33 cellular contexts compared by ENCODE assay signal in the genomic region with DNA sequence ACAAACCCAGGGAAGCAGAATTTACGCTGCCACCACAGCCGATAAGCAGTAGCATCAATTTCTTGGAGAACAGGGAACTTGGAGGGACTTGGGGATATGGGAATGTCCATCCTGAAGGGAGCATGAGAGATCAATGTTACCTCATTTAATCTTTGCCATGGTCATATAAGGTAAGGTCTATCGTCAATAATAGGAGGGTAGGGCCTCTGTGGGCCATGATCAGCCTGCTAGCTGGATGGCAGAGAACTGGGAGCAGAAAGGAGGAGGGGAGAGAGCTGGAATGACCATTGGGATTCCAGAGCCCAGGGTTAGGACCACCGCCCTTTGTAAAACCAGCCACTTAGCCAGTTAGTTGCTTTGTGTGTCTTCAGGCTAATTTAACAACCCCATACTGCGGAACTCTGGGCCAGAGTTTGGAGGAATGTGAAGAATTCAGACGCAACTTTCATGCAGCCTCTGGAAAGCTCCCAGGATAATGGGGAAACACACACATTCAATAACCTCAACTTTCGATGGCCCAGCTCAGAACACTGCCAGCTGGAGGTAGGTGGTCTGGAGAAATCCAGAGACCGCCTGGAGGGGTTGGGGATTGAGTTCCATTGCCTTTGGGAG. TPM values are rescaled to one million over a fixed set of nuclear protein-coding genes. Genes with fewer than 3 reads are reported as not detected.
A peak's percentile ranks its signal among the peaks of the same experiment; 100 is the strongest.
DNase-seq lines count a peak whose midpoint lies in the region; ATAC-seq, FAIRE-seq and TF ChIP-seq lines count a peak whose summit lies in the region.
"Had no signal": no experiment of that assay in that cellular context is flagged by ENCODE, and none has a peak within 500 bp of the region (broad histone marks: within the 10 kb centered on the region; RNA-seq: fewer than 3 reads in every experiment).

No MANE protein-coding gene starts in this region.

- FAIRE-seq in H1 (lab: Jason Lieb, UNC) (peak; percentile 52), GM12891 (lab: Jason Lieb, UNC) (no peak)
- FAIRE-seq: kidney had no signal

- H3K9me2 ChIP-seq in SK-N-SH: no peaks in the 10 kb centered on the region

- H3F3A ChIP-seq in SK-N-SH (replicated peaks; ENCODE audit: insufficient read depth): no peaks in the 10 kb centered on the region

- TF ChIP-seq POLR2A in H1 (IDR thresholded peaks at IDR 0.05; ENCODE audit: control extremely low read depth in 1 of 2, low read depth in 2 of 2, low read length in 2 of 2) (no peak), GM12891 (IDR thresholded peaks at IDR 0.05; ENCODE audit: low read depth, low read length) (no peak)

- H2AFZ ChIP-seq in SK-N-SH (ENCODE audit: low read depth): no peak overlapping the region
- H2AFZ ChIP-seq in H1 (ENCODE audit: low read length): 0 out of 2 replicates have a peak overlapping the region, but pooled peaks have one; percentile 49

- H4K8ac ChIP-seq in H1 (ENCODE audit: extremely low read depth, insufficient read depth, low read length): no peak overlapping the region

- no peak overlapping the region for H2AK5ac ChIP-seq in H1 (ENCODE audit: low read depth, low read length)

- H3K4me2 ChIP-seq in SK-N-SH: no peak overlapping the region
- peak overlapping the region; percentile 20 to 32; a peak in 3 of 4 replicates for H3K4me2 ChIP-seq in H1 (ENCODE audit: insufficient read depth in 1 of 2, low read depth in 2 of 2, low read length in 2 of 2)
- H3K4me2 ChIP-seq: smooth muscle cell had no signal

- H3K36me3 ChIP-seq in SK-N-SH (replicated peaks in 1 of 2; ENCODE audit: control insufficient read depth in 1 of 2, insufficient read depth in 2 of 2, low read length in 1 of 2) (no peaks in the 10 kb centered on the region), H1 (ENCODE audit: control insufficient read depth in 2 of 4, insufficient read depth in 4 of 4, low read length in 3 of 4) (no peaks in the 10 kb centered on the region; a peak in 1 of 8 replicates), upper lobe of right lung (no peaks in the 10 kb centered on the region)

- no peaks in the 10 kb centered on the region for H4K20me1 ChIP-seq in SK-N-SH (ENCODE audit: insufficient read depth)
- H4K20me1 ChIP-seq in H1 (replicated peaks in 1 of 2; ENCODE audit: control insufficient read depth in 1 of 2, insufficient read depth in 2 of 2, low read length in 2 of 2): peaks cover 0 to 10% of the 10 kb centered on the region in 2 experiments

- no peak overlapping the region for H2BK120ac ChIP-seq in H1 (replicated peaks; ENCODE audit: low read depth, low read length)

- no peak for ATAC-seq in SK-N-SH treated with all-trans-retinoic acid at 6 μM for 48 hours
- ATAC-seq in upper lobe of right lung: no peak
- no peak for ATAC-seq in GM18907 (IDR thresholded peaks at IDR 0.05; ENCODE audit: unreplicated experiment)
- ATAC-seq: naive thymus-derived CD8-positive, alpha-beta T cell had no signal

- H3K4me1 ChIP-seq in SK-N-SH (ENCODE audit: control insufficient read depth in 1 of 2, insufficient read depth in 2 of 2, low read depth in 1 of 2, low read length in 1 of 2) (no peaks in the 10 kb centered on the region), H1 (replicated peaks in 1 of 4; ENCODE audit: control insufficient read depth in 3 of 4, insufficient read depth in 4 of 4, low read length in 3 of 4) (peaks cover 0 to 5% (median 0%) of the 10 kb centered on the region in 4 experiments; a peak in 4 of 7 replicates), upper lobe of right lung (no peaks in the 10 kb centered on the region)
- H3K4me1 ChIP-seq: stomach had no signal

- H2BK5ac ChIP-seq in H1 (ENCODE audit: low read depth, low read length): peak overlapping the region; percentile 75

- H3K23ac ChIP-seq in H1 (ENCODE audit: insufficient read length): no peak overlapping the region

- H2BK12ac ChIP-seq in H1 (ENCODE audit: low read depth, low read length): peak overlapping the region; percentile 43

- no peak overlapping the region for H3K56ac ChIP-seq in H1 (replicated peaks; ENCODE audit: insufficient read length, low read depth, low read length)

- TF ChIP-seq EP300 in SK-N-SH (IDR thresholded peaks at IDR 0.05; ENCODE audit: borderline replicate concordance in 1 of 2, low read depth in 1 of 2, low read length in 1 of 2) (no peak), H1 (IDR thresholded peaks at IDR 0.05; ENCODE audit: borderline replicate concordance in 1 of 2, low read depth in 2 of 2, low read length in 2 of 2) (no peak)

- no peak overlapping the region for H3K14ac ChIP-seq in H1 (ENCODE audit: insufficient read length)

- no peak overlapping the region for H4K5ac ChIP-seq in H1 (ENCODE audit: insufficient read length, low read depth, low read length)

- peak overlapping the region; percentile 75; the same call in 1 of the 2 replicates for H3K18ac ChIP-seq in H1 (ENCODE audit: extremely low read depth, low read length)

- H3K4ac ChIP-seq in H1 (replicated peaks; ENCODE audit: insufficient read length, low read depth, low read length): no peak overlapping the region

- TF ChIP-seq CTCF in SK-N-SH (IDR thresholded peaks at IDR 0.05) (no peak), H1 (IDR thresholded peaks at IDR 0.05; ENCODE audit: control extremely low read depth in 1 of 3, insufficient read depth in 1 of 3, low read depth in 1 of 3, low read length in 3 of 3) (no peak), upper lobe of right lung (IDR thresholded peaks at IDR 0.05) (no peak)

- H4K91ac ChIP-seq in H1 (replicated peaks; ENCODE audit: insufficient read length, low read length): no peak overlapping the region

- no peaks in the 10 kb centered on the region for H3K27me3 ChIP-seq in SK-N-SH (ENCODE audit: insufficient read depth)
- H3K27me3 ChIP-seq in H1 (replicated peaks in 1 of 4; ENCODE audit: control insufficient read depth in 3 of 4, extremely low read depth in 1 of 4, insufficient read depth in 3 of 4, low read length in 3 of 4): 0 out of 7 replicates have a peak, but pooled peaks cover 0 to 2% (median 0%) of the 10 kb centered on the region in 4 experiments
- no peaks in the 10 kb centered on the region for H3K27me3 ChIP-seq in upper lobe of right lung
- H3K27me3 ChIP-seq: dorsolateral prefrontal cortex, stomach had no signal

- intact Hi-C loops in upper lobe of right lung (cut with DNase I): no loop called here

- H3K9ac ChIP-seq in SK-N-SH (no peak overlapping the region), H1 (replicated peaks in 1 of 4; ENCODE audit: extremely low read depth in 1 of 4, low read depth in 3 of 4, low read length in 3 of 4) (no peak overlapping the region)

- H2BK20ac ChIP-seq in H1 (ENCODE audit: low read length): no peak overlapping the region

- 31% methylated on average over 7 of the region's 8 CpGs for WGBS in SK-N-SH (ENCODE audit: low lambda C conversion rate)
- 55% methylated on average over 8 of the region's 8 CpGs; no CpG with 5 or more reads in 1 of the 2 experiments for WGBS in H1 (ENCODE audit: extremely low coverage in 1 of 2, insufficient coverage in 1 of 2, insufficient read length in 1 of 2, insufficient replicate concordance in 2 of 2, low coverage in 1 of 2, low lambda C conversion rate in 2 of 2, missing lambda C conversion rate in 1 of 2), 2 experiments

- no peak for TF ChIP-seq RAD21 in SK-N-SH (IDR thresholded peaks at IDR 0.05; ENCODE audit: low read length)
- no peak for TF ChIP-seq RAD21 in H1 (IDR thresholded peaks at IDR 0.05 in 1 of 2, conservative IDR thresholded peaks at IDR 0.05 in 1 of 2; ENCODE audit: low read depth in 2 of 2, low read length in 2 of 2)

- H3K27ac ChIP-seq in SK-N-SH (ENCODE audit: low read depth in 2 of 2, low read length in 1 of 2): no peak overlapping the region
- H3K27ac ChIP-seq in H1 (ENCODE audit: low read depth, low read length): peak overlapping the region; percentile 21; the same call in 1 of the 2 replicates
- no peak overlapping the region for H3K27ac ChIP-seq in upper lobe of right lung
- H3K27ac ChIP-seq: 22Rv1, dorsolateral prefrontal cortex, stomach had no signal

- H3K9me3 ChIP-seq in SK-N-SH: no peaks in the 10 kb centered on the region
- peaks cover 3 to 4% of the 10 kb centered on the region in 2 experiments; a peak in 2 of 4 replicates for H3K9me3 ChIP-seq in H1 (ENCODE audit: insufficient read depth in 2 of 2, low read depth in 1 of 2, low read length in 1 of 2)
- H3K9me3 ChIP-seq in upper lobe of right lung: no peaks in the 10 kb centered on the region
- H3K9me3 ChIP-seq: stomach had no signal

- no peak for DNase-seq in SK-N-SH
- DNase-seq in H1 (ENCODE audit: low read depth in 1 of 2, low spot score in 2 of 2): peak; percentile 50 to 59
- peak; percentile 86 for DNase-seq in islet precursor cell
- no peak for DNase-seq in GM12891 (ENCODE audit: insufficient read length, low spot score)
- no peak for DNase-seq in upper lobe of right lung
- DNase-seq in CD1c-positive myeloid dendritic cell (ENCODE audit: extremely low spot score): no peak
- DNase-seq: activated CD4-positive, alpha-beta T cell treated with anti-CD3 and anti-CD28 coated beads, Interleukin-2, amount 50 U/mL, for 1 hour; activated CD8-positive, alpha-beta memory T cell treated with anti-CD3 and anti-CD28 coated beads, Interleukin-2, amount 50 U/mL, for 48 hours; activated effector memory CD4-positive, alpha-beta T cell treated with Interleukin-2 at 50 U/mL for 16 hours; C1 segment of cervical spinal cord; caudate nucleus; DMS 273 treated with DMSO at 0.1 percent for 48 hours; dorsolateral prefrontal cortex; erythroblast; glutamatergic neuron; kidney; naive thymus-derived CD8-positive, alpha-beta T cell; NCI-H1436; NCI-H526 treated with DMSO at 0.1 percent for 48 hours; Right ventricle myocardium superior; stimulated activated CD4-positive, alpha-beta T cell treated with anti-CD3 and anti-CD28 coated beads, Interleukin-4, amount 100 ng/mL, for 1 hour; stomach had no signal

- peaks cover 16% of the 10 kb centered on the region; the same call in 1 of the 2 replicates for H3K23me2 ChIP-seq in H1 (ENCODE audit: low read depth, low read length)

- POLR2A ChIA-PET in SK-N-SH (lab: Yijun Ruan, JAX): no interaction called here
- POLR2A ChIA-PET in H1 (lab: Charles Lee; ENCODE audit: partially characterized antibody): interaction anchor here (0.6 to 2.2 kb wide), 2 partner anchors 10 to 175 kb away, joined by 3 to 8 read pairs; no protein-coding TSS in a partner anchor

- no peaks in the 10 kb centered on the region for H3K79me1 ChIP-seq in H1 (ENCODE audit: low read depth, low read length)

- H3K4me3 ChIP-seq in SK-N-SH (ENCODE audit: low read depth in 2 of 2, low read length in 1 of 2) (no peak overlapping the region), H1 (ENCODE audit: extremely low read depth in 1 of 4, insufficient read depth in 2 of 4, low read depth in 3 of 4, low read length in 4 of 4) (no peak overlapping the region), upper lobe of right lung (no peak overlapping the region)
- H3K4me3 ChIP-seq: dorsolateral prefrontal cortex, smooth muscle cell, stomach had no signal

- CTCF ChIA-PET in SK-N-SH (lab: Yijun Ruan, JAX): interaction anchor here (0.9 to 1.4 kb wide), 3 partner anchors 8 to 232 kb away, joined by 3 to 6 read pairs (median 3); no protein-coding TSS in a partner anchor
- CTCF ChIA-PET in H1 (lab: Charles Lee; ENCODE audit: partially characterized antibody): interaction anchor here (0.6 to 2.3 kb wide), 7 partner anchors 9 to 820 kb away, joined by 3 to 9 read pairs (median 5); no protein-coding TSS in a partner anchor

- no peaks in the 10 kb centered on the region for H3K79me2 ChIP-seq in SK-N-SH (ENCODE audit: insufficient read depth)
- H3K79me2 ChIP-seq in H1 (ENCODE audit: control insufficient read depth in 1 of 2, insufficient read depth in 2 of 2, low read length in 2 of 2): no peaks in the 10 kb centered on the region; a peak in 1 of 4 replicates

- no peak overlapping the region for H2BK15ac ChIP-seq in H1 (ENCODE audit: low read length)

RNA-seq across cellular contexts. Expression of gene ZNF557, which starts 40.3 kb away (rescaled TPM):
- polyA plus RNA-seq in SK-N-SH (2012; rRNA removed) (2.3 and 2.8 TPM in 2 replicates), H1 (2011; rRNA removed) (1.2 and 1.4 TPM in 2 replicates)
- polyA plus RNA-seq in SK-N-SH (2012; cell fraction: cytosol; rRNA removed): 1.4 and 1.8 TPM in 2 replicates
- 4.1 and 4.4 TPM in 2 replicates for polyA plus RNA-seq in SK-N-SH (2012; cell fraction: nucleus; rRNA removed)
- 5.8 and 7.4 TPM in 2 replicates for total RNA-seq in H1 (2021; fragmentation: NEBNext Ultra II Directional; extraction: Animal tissue kit (Norgen Biotek cat#: 25700))
- 1.6 TPM for polyA plus RNA-seq in H1 (2011; cell fraction: cytosol; rRNA removed)
- 2.4 TPM for polyA plus RNA-seq in H1 (2011; cell fraction: nucleus; rRNA removed)
- 2.1 to 3.5 TPM (median 2.4 TPM) in 4 replicates for polyA plus RNA-seq in H1 (2012, experiment 1 of 2)
- 0.59 TPM for polyA plus RNA-seq in H1 (2012, experiment 2 of 2)
- polyA plus RNA-seq in H1 (2013, experiment 1 of 2): 3.3 TPM
- 3.1 TPM for polyA plus RNA-seq in H1 (2013, experiment 2 of 2)
- 16.7 and 17.7 TPM in 2 replicates for polyA minus RNA-seq in H1 (2011; rRNA and poly(A)+ RNA removed)
- 6.5 TPM for polyA minus RNA-seq in H1 (2011; cell fraction: cytosol; rRNA and poly(A)+ RNA removed)
- 15.8 TPM for polyA minus RNA-seq in H1 (2011; cell fraction: nucleus; rRNA and poly(A)+ RNA removed)
- polyA plus RNA-seq in GM12891 (2012; ENCODE audit: low read depth, missing spikeins): 1.9 TPM
- total RNA-seq in upper lobe of right lung: 11.1 TPM

RNA-seq across cellular contexts. Expression of gene MBD3L3, which starts 51.3 kb away (rescaled TPM):
- 0.07 TPM in 1 of 2 replicates, not detected in the other for polyA plus RNA-seq in SK-N-SH (2012; rRNA removed)
- polyA plus RNA-seq in SK-N-SH (2012; cell fraction: cytosol; rRNA removed): not detected in 2 replicates
- polyA plus RNA-seq in SK-N-SH (2012; cell fraction: nucleus; rRNA removed): not detected in 2 replicates
- total RNA-seq in H1 (2021; fragmentation: NEBNext Ultra II Directional; extraction: Animal tissue kit (Norgen Biotek cat#: 25700)): not detected in 2 replicates
- not detected in 2 replicates for polyA plus RNA-seq in H1 (2011; rRNA removed)
- not detected for polyA plus RNA-seq in H1 (2011; cell fraction: cytosol; rRNA removed)
- not detected for polyA plus RNA-seq in H1 (2011; cell fraction: nucleus; rRNA removed)
- not detected in 4 replicates for polyA plus RNA-seq in H1 (2012, experiment 1 of 2)
- not detected for polyA plus RNA-seq in H1 (2012, experiment 2 of 2)
- polyA plus RNA-seq in H1 (2013, experiment 1 of 2): not detected
- polyA plus RNA-seq in H1 (2013, experiment 2 of 2): not detected
- polyA minus RNA-seq in H1 (2011; rRNA and poly(A)+ RNA removed): not detected in 2 replicates
- not detected for polyA minus RNA-seq in H1 (2011; cell fraction: cytosol; rRNA and poly(A)+ RNA removed)
- polyA minus RNA-seq in H1 (2011; cell fraction: nucleus; rRNA and poly(A)+ RNA removed): not detected
- 0.23 TPM for polyA plus RNA-seq in GM12891 (2012; ENCODE audit: low read depth, missing spikeins)
- not detected for total RNA-seq in upper lobe of right lung
- total RNA-seq: dorsolateral prefrontal cortex; HT1080; kidney; M059J; mesenteric fat pad; naive thymus-derived CD8-positive, alpha-beta T cell; OCI-LY7; progenitor cell of endocrine pancreas; Right ventricle myocardium superior; smooth muscle cell; stomach; T-helper 1 cell treated with Interleukin-12 subunit alpha and Interleukin-12 subunit beta and Interleukin-4 antibody, amounts not matched to agents 30 ng/mL and 1 ng/mL, for 36 hours; ureter had no signal
- polyA plus RNA-seq: naive thymus-derived CD8-positive, alpha-beta T cell; smooth muscle cell; stomach had no signal

Comparison
In these comparisons a context has a peak if more than half of its experiments do, and no peak if none do; other contexts are left out.
1. DNase-seq: peak in H1 (2 of 2) and islet precursor cell (single experiment); none in SK-N-SH (single experiment), GM12891 (single experiment), upper lobe of right lung (single experiment) and CD1c-positive myeloid dendritic cell (single experiment).